8 cellular contexts compared by ENCODE assay signal in genomic region chr1:26786437-26787380, GRCh38. TPM values are rescaled to one million over a fixed set of nuclear protein-coding genes. Genes with fewer than 3 reads are reported as not detected.
DNase-seq lines count a peak whose midpoint lies in the region; ATAC-seq and TF ChIP-seq lines count a peak whose summit lies in the region.

No MANE protein-coding gene starts in this region.

- CTCF ChIA-PET in activated CD8-positive, alpha-beta T cell treated with anti-CD3 and anti-CD28 coated beads for 36 hours (lab: Charles Lee): interaction anchor here (0.8 to 7.4 kb wide), 14 partner anchors 9 to 317 kb away, joined by 3 to 126 read pairs (median 11); partner anchors contain the start of gene ARID1A

- H3K27ac Mint-ChIP-seq in activated CD8-positive, alpha-beta T cell treated with anti-CD3 and anti-CD28 coated beads for 36 hours: peak overlapping the region; percentile 99

- ATAC-seq in activated CD8-positive, alpha-beta T cell treated with anti-CD3 and anti-CD28 coated beads for 36 hours: peak; percentile 17
- peak; percentile 71 to 72 for ATAC-seq in upper lobe of left lung (ENCODE audit: low FRiP score in 2 of 2)

- intact Hi-C loops in activated CD8-positive, alpha-beta T cell treated with anti-CD3 and anti-CD28 coated beads for 36 hours (cut with micrococcal nuclease): loop anchor here (2.0 to 5.0 kb wide), 2 partner anchors 42 to 84 kb away; no protein-coding TSS in a partner anchor

- peak overlapping the region; percentile 97 for H3K4me3 Mint-ChIP-seq in activated CD8-positive, alpha-beta T cell treated with anti-CD3 and anti-CD28 coated beads for 36 hours

- DNase-seq in GM06990 (ENCODE audit: extremely low read depth, insufficient read length): peak; percentile 57
- peak; percentile 72 for DNase-seq in NAMALWA (ENCODE audit: low spot score)
- DNase-seq in activated CD8-positive, alpha-beta T cell treated with anti-CD3 and anti-CD28 coated beads for 36 hours: peak; percentile 72
- peak; percentile 89 to 93 for DNase-seq in erythroblast (lab: John Stamatoyannopoulos, UW)
- peak in 1 of 2 donors; percentile 70 for DNase-seq in upper lobe of left lung
- DNase-seq in NCI-H1105 (lab: John Stamatoyannopoulos, UW): no peak

- TF ChIP-seq CTCF in 22Rv1 (IDR thresholded peaks at IDR 0.05) (no peak), GM06990 (IDR thresholded peaks at IDR 0.05; ENCODE audit: insufficient read depth, low read length, poor library complexity, severe bottlenecking) (no peak), upper lobe of left lung (IDR thresholded peaks at IDR 0.05) (no peak)
- no peak for TF ChIP-seq CTCF in activated CD8-positive, alpha-beta T cell treated with anti-CD3 and anti-CD28 coated beads for 36 hours (IDR thresholded peaks at IDR 0.05)

- peaks cover 48 to 50% of the 10 kb centered on the region in 2 donors for H3K4me1 ChIP-seq in mucosa of rectum (ENCODE audit: control insufficient read depth in 2 of 2, insufficient read depth in 2 of 2, low read length in 2 of 2)
- peaks cover 52 to 67% (median 58%) of the 10 kb centered on the region in 4 donors for H3K4me1 ChIP-seq in upper lobe of left lung

- no peak for TF ChIP-seq EP300 in upper lobe of left lung (IDR thresholded peaks at IDR 0.05)

- H3K9me3 Mint-ChIP-seq in activated CD8-positive, alpha-beta T cell treated with anti-CD3 and anti-CD28 coated beads for 36 hours: no peaks in the 10 kb centered on the region

- no peaks in the 10 kb centered on the region for H3K9me3 ChIP-seq in mucosa of rectum (ENCODE audit: control insufficient read depth in 2 of 2, low read length in 2 of 2)
- no peaks in the 10 kb centered on the region for H3K9me3 ChIP-seq in upper lobe of left lung

- H3K36me3 Mint-ChIP-seq in activated CD8-positive, alpha-beta T cell treated with anti-CD3 and anti-CD28 coated beads for 36 hours (ENCODE audit: low read depth): peaks cover 17% of the 10 kb centered on the region

- H3K27ac ChIP-seq in 22Rv1: peak overlapping the region; percentile 97
- peak overlapping the region; percentile 99 for H3K27ac ChIP-seq in mucosa of rectum (ENCODE audit: low read depth in 2 of 2, low read length in 2 of 2)
- peak overlapping the region; percentile 96 to 100 (median 100) for H3K27ac ChIP-seq in upper lobe of left lung

- H3K4me3 ChIP-seq in GM06990 (replicated peaks; ENCODE audit: low read depth, low read length) (peak overlapping the region; percentile 80), mucosa of rectum (ENCODE audit: low read length in 2 of 2) (peak overlapping the region; percentile 87 to 95), upper lobe of left lung (peak overlapping the region in 3 of 4 donors; percentile 55 to 79 (median 69))

- TF ChIP-seq POLR2A in erythroblast (IDR thresholded peaks at IDR 0.05; ENCODE audit: low read length): peak; percentile 83
- TF ChIP-seq POLR2A in upper lobe of left lung (IDR thresholded peaks at IDR 0.05): peak in 1 of 4 donors; percentile 37

- H3K27me3 ChIP-seq in GM06990 (replicated peaks; ENCODE audit: control insufficient read depth, insufficient read depth, low read length) (no peaks in the 10 kb centered on the region), mucosa of rectum (ENCODE audit: control insufficient read depth in 2 of 2, insufficient read depth in 2 of 2, low read length in 2 of 2) (no peaks in the 10 kb centered on the region), upper lobe of left lung (no peaks in the 10 kb centered on the region)

- H3K9ac ChIP-seq in mucosa of rectum (ENCODE audit: low read depth in 1 of 2, low read length in 2 of 2): peak overlapping the region; percentile 98 to 99

- POLR2A ChIA-PET in activated CD8-positive, alpha-beta T cell treated with anti-CD3 and anti-CD28 coated beads for 36 hours (lab: Charles Lee): interaction anchor here (0.6 to 8.6 kb wide), 24 partner anchors 10 to 356 kb away, joined by 3 to 283 read pairs (median 4); partner anchors contain the start of gene ARID1A

- WGBS in upper lobe of left lung, 2 donors: 7 to 8% methylated on average over 12 of the region's 12 CpGs

- H3K27me3 Mint-ChIP-seq in activated CD8-positive, alpha-beta T cell treated with anti-CD3 and anti-CD28 coated beads for 36 hours: no peaks in the 10 kb centered on the region

- H3K4me1 Mint-ChIP-seq in activated CD8-positive, alpha-beta T cell treated with anti-CD3 and anti-CD28 coated beads for 36 hours (ENCODE audit: low read depth): peaks cover 77% of the 10 kb centered on the region

- H3K36me3 ChIP-seq in GM06990 (ENCODE audit: control insufficient read depth, insufficient read depth, low read length) (no peaks in the 10 kb centered on the region; the same call in 1 of the 2 replicates), mucosa of rectum (ENCODE audit: control insufficient read depth in 2 of 2, insufficient read depth in 2 of 2, low read length in 2 of 2) (peaks cover 4 to 6% of the 10 kb centered on the region in 2 donors), upper lobe of left lung (peaks cover 0 to 7% (median 0%) of the 10 kb centered on the region in 4 donors)

RNA-seq across cellular contexts. Expression of gene PIGV, which starts 1.0 kb away (rescaled TPM):
- 10 to 100 TPM; 21.2 to 23.9 TPM for total RNA-seq in activated CD8-positive, alpha-beta T cell treated with anti-CD3 and anti-CD28 coated beads for 36 hours
- 10 to 100 TPM; 11.9 to 25.1 (median 17.5) TPM for total RNA-seq in upper lobe of left lung

RNA-seq across cellular contexts. Expression of gene ZDHHC18, which starts 39.8 kb away (rescaled TPM):
- total RNA-seq in activated CD8-positive, alpha-beta T cell treated with anti-CD3 and anti-CD28 coated beads for 36 hours: 10 to 100 TPM; 55.0 to 61.3 TPM
- total RNA-seq in upper lobe of left lung: 10 to 100 TPM; 18.9 to 35.9 (median 24.9) TPM
